Comparison of ENCODE assay signal across 9 cellular contexts in genomic region chr14:41606249-41607118, GRCh38. TPM values are rescaled to one million over a fixed set of nuclear protein-coding genes. Genes with fewer than 3 reads are reported as not detected.
DNase-seq lines count a peak whose midpoint lies in the region; ATAC-seq, FAIRE-seq and TF ChIP-seq lines count a peak whose summit lies in the region.
"Had no signal": no experiment of that assay in that cellular context is flagged by ENCODE, and none has a peak within 500 bp of the region (broad histone marks: within the 10 kb centered on the region; RNA-seq: fewer than 3 reads in every experiment).

TSS of gene LRFN5 (plus strand) at chr14:41606876.

- H3K9me3 Mint-ChIP-seq in Caco-2 (ENCODE audit: unreplicated experiment), result no peaks in the 10 kb centered on the region

- peaks cover 91% of the 10 kb centered on the region for H3K27me3 ChIP-seq in ACC112 (ENCODE audit: insufficient read depth, low read length)
- H3K27me3 ChIP-seq in PC-3 (ENCODE audit: low read length), result peaks cover 80% of the 10 kb centered on the region
- peaks cover 18 to 46% (median 35%) of the 10 kb centered on the region in 4 experiments for H3K27me3 ChIP-seq in H1 (replicated peaks in 1 of 4; ENCODE audit: control insufficient read depth in 3 of 4, extremely low read depth in 1 of 4, insufficient read depth in 3 of 4, low read length in 3 of 4)
- H3K27me3 ChIP-seq in mesendoderm (ENCODE audit: insufficient read depth, low read length, poor library complexity), result peaks cover 8% of the 10 kb centered on the region
- H3K27me3 ChIP-seq in upper lobe of left lung, result peaks cover 0 to 29% (median 4%) of the 10 kb centered on the region in 4 donors
- H3K27me3 ChIP-seq in Caco-2 (replicated peaks; ENCODE audit: control insufficient read depth, insufficient read depth, low read length), result no peaks in the 10 kb centered on the region

- POLR2A ChIA-PET in PC-3 (lab: Charles Lee; ENCODE audit: unreplicated experiment) (no interaction called here), H1 (lab: Charles Lee; ENCODE audit: partially characterized antibody) (interaction anchor here (0.7 to 2.1 kb wide), 3 partner anchors 10 to 307 kb away, joined by 3 to 4 read pairs (median 3); no protein-coding TSS in a partner anchor), Caco-2 (lab: Charles Lee) (no interaction called here)

- FAIRE-seq in H1 (lab: Jason Lieb, UNC), result no peak
- FAIRE-seq: colon had no signal

- H3K4me1 ChIP-seq in ACC112 (ENCODE audit: control insufficient read depth, insufficient read depth, low read length, unreplicated experiment), result no peaks in the 10 kb centered on the region
- H3K4me1 ChIP-seq in PC-3 (ENCODE audit: insufficient read depth, low read length), result no peaks in the 10 kb centered on the region
- H3K4me1 ChIP-seq in H1 (replicated peaks in 1 of 4; ENCODE audit: control insufficient read depth in 3 of 4, insufficient read depth in 4 of 4, low read length in 3 of 4), result peaks cover 0 to 18% (median 7%) of the 10 kb centered on the region in 4 experiments; a peak in 6 of 7 replicates
- H3K4me1 ChIP-seq in mesendoderm (ENCODE audit: control insufficient read depth, low read depth, low read length), result peaks cover 6% of the 10 kb centered on the region
- peaks cover 13 to 38% (median 30%) of the 10 kb centered on the region in 4 donors for H3K4me1 ChIP-seq in upper lobe of left lung
- no peaks in the 10 kb centered on the region for H3K4me1 ChIP-seq in Caco-2

- H3K79me2 ChIP-seq in ACC112 (ENCODE audit: control insufficient read depth, insufficient read depth, low read length, unreplicated experiment), result no peaks in the 10 kb centered on the region
- no peaks in the 10 kb centered on the region for H3K79me2 ChIP-seq in PC-3 (ENCODE audit: low read length)
- H3K79me2 ChIP-seq in H1 (ENCODE audit: control insufficient read depth in 1 of 2, insufficient read depth in 2 of 2, low read length in 2 of 2), result peaks cover 0 to 15% of the 10 kb centered on the region in 2 experiments; a peak in 2 of 4 replicates
- H3K79me2 ChIP-seq in mesendoderm (ENCODE audit: control insufficient read depth, insufficient read depth, low read length), result peaks cover 13% of the 10 kb centered on the region

- H3K56ac ChIP-seq in H1 (replicated peaks; ENCODE audit: insufficient read length, low read depth, low read length), result peak within 1 kb of the TSS; percentile 3
- H3K56ac ChIP-seq in mesendoderm (ENCODE audit: low read length), result peak within 1 kb of the TSS; percentile 92

- no peaks in the 10 kb centered on the region for H3K36me3 ChIP-seq in ACC112 (ENCODE audit: insufficient read depth, low read length)
- no peaks in the 10 kb centered on the region for H3K36me3 ChIP-seq in PC-3 (ENCODE audit: low read depth, low read length)
- no peaks in the 10 kb centered on the region for H3K36me3 ChIP-seq in H1 (ENCODE audit: control insufficient read depth in 2 of 4, insufficient read depth in 4 of 4, low read length in 3 of 4)
- H3K36me3 ChIP-seq in mesendoderm (ENCODE audit: control insufficient read depth, insufficient read depth, low read length), result no peaks in the 10 kb centered on the region
- H3K36me3 ChIP-seq in upper lobe of left lung, result no peaks in the 10 kb centered on the region
- H3K36me3 ChIP-seq in Caco-2 (ENCODE audit: control insufficient read depth, insufficient read depth, low read length), result no peaks in the 10 kb centered on the region

- H3K79me1 ChIP-seq in H1 (ENCODE audit: low read depth, low read length) (no peaks in the 10 kb centered on the region), mesendoderm (ENCODE audit: low read length) (no peaks in the 10 kb centered on the region)

- no peak within 1 kb of the TSS for H3K9ac ChIP-seq in PC-3 (ENCODE audit: low read length)
- peak within 1 kb of the TSS in 2 of 4 experiments; percentile 25 to 45; a peak in 2 of 7 replicates for H3K9ac ChIP-seq in H1 (replicated peaks in 1 of 4; ENCODE audit: extremely low read depth in 1 of 4, low read depth in 3 of 4, low read length in 3 of 4)
- peak within 1 kb of the TSS; percentile 93 for H3K9ac ChIP-seq in mesendoderm (ENCODE audit: low read length)

- TF ChIP-seq RAD21 in H1 (IDR thresholded peaks at IDR 0.05 in 1 of 2, conservative IDR thresholded peaks at IDR 0.05 in 1 of 2; ENCODE audit: low read depth in 2 of 2, low read length in 2 of 2), result no peak

- H3K23me2 ChIP-seq in H1 (ENCODE audit: low read depth, low read length), result peaks cover 44% of the 10 kb centered on the region

- H3K4ac ChIP-seq in H1 (replicated peaks; ENCODE audit: insufficient read length, low read depth, low read length) (no peak within 1 kb of the TSS), mesendoderm (ENCODE audit: low read depth, low read length) (peak within 1 kb of the TSS; percentile 38)

- H2AK5ac ChIP-seq in H1 (ENCODE audit: low read depth, low read length), result no peak within 1 kb of the TSS
- H2AK5ac ChIP-seq in mesendoderm (ENCODE audit: low read length), result no peak within 1 kb of the TSS

- H4K5ac ChIP-seq in H1 (ENCODE audit: insufficient read length, low read depth, low read length) (no peak within 1 kb of the TSS), mesendoderm (ENCODE audit: low read length) (no peak within 1 kb of the TSS)

- H3K4me2 ChIP-seq in PC-3 (ENCODE audit: low read length) (peak within 1 kb of the TSS; percentile 74), H1 (ENCODE audit: insufficient read depth in 1 of 2, low read depth in 2 of 2, low read length in 2 of 2) (peak within 1 kb of the TSS; percentile 95 to 100), mesendoderm (ENCODE audit: low read length) (peak within 1 kb of the TSS; percentile 98)

- H4K8ac ChIP-seq in H1 (ENCODE audit: extremely low read depth, insufficient read depth, low read length), result no peak within 1 kb of the TSS; the same call in 1 of the 2 replicates
- H4K8ac ChIP-seq in mesendoderm (ENCODE audit: low read depth, low read length), result no peak within 1 kb of the TSS

- H2BK120ac ChIP-seq in H1 (replicated peaks; ENCODE audit: low read depth, low read length) (no peak within 1 kb of the TSS), mesendoderm (ENCODE audit: low read depth, low read length) (no peak within 1 kb of the TSS)

- no peak within 1 kb of the TSS; the same call in 1 of the 2 replicates for H2BK20ac ChIP-seq in H1 (ENCODE audit: low read length)

- CTCF ChIA-PET in PC-3 (lab: Charles Lee) (interaction anchor here (0.5 kb wide), 1 partner anchor 514 kb away, joined by 5 read pairs; no protein-coding TSS in a partner anchor), H1 (lab: Charles Lee; ENCODE audit: partially characterized antibody) (interaction anchor here (1.1 to 3.1 kb wide), 4 partner anchors 12 to 1236 kb away, joined by 3 to 17 read pairs (median 3); no protein-coding TSS in a partner anchor), Caco-2 (lab: Charles Lee) (no interaction called here)

- H3K9me3 ChIP-seq in PC-3 (ENCODE audit: low read length) (no peaks in the 10 kb centered on the region), H1 (ENCODE audit: insufficient read depth in 2 of 2, low read depth in 1 of 2, low read length in 1 of 2) (no peaks in the 10 kb centered on the region), upper lobe of left lung (no peaks in the 10 kb centered on the region), Caco-2 (no peaks in the 10 kb centered on the region)

- no peaks in the 10 kb centered on the region for H4K20me1 ChIP-seq in PC-3 (ENCODE audit: low read length)
- H4K20me1 ChIP-seq in H1 (replicated peaks in 1 of 2; ENCODE audit: control insufficient read depth in 1 of 2, insufficient read depth in 2 of 2, low read length in 2 of 2), result peaks cover 1 to 3% of the 10 kb centered on the region in 2 experiments

- WGBS in H1 (ENCODE audit: extremely low coverage in 1 of 2, insufficient coverage in 1 of 2, insufficient read length in 1 of 2, insufficient replicate concordance in 2 of 2, low coverage in 1 of 2, low lambda C conversion rate in 2 of 2, missing lambda C conversion rate in 1 of 2), 2 experiments, result 1% methylated on average over 37 of the region's 75 CpGs; no CpG with 5 or more reads in 1 of the 2 experiments
- no CpG with 5 or more reads among the region's 75 CpGs for WGBS in mesendoderm (ENCODE audit: extremely low coverage, insufficient coverage, low lambda C conversion rate)
- 4 to 5% methylated on average over 25 to 46 of the region's 75 CpGs for WGBS in upper lobe of left lung, 2 donors

- H3K14ac ChIP-seq in H1 (ENCODE audit: insufficient read length), result no peak within 1 kb of the TSS

- TF ChIP-seq EP300 in H1 (IDR thresholded peaks at IDR 0.05; ENCODE audit: borderline replicate concordance in 1 of 2, low read depth in 2 of 2, low read length in 2 of 2), result no peak
- TF ChIP-seq EP300 in upper lobe of left lung (IDR thresholded peaks at IDR 0.05), result no peak

- peak within 1 kb of the TSS; percentile 82 for H4K91ac ChIP-seq in H1 (replicated peaks; ENCODE audit: insufficient read length, low read length)

- no peaks in the 10 kb centered on the region for H3F3A ChIP-seq in PC-3 (ENCODE audit: low read length, unreplicated experiment)

- no peaks in the 10 kb centered on the region for H3K27me3 Mint-ChIP-seq in Caco-2 (ENCODE audit: insufficient read depth, unreplicated experiment)

- H3K23ac ChIP-seq in H1 (ENCODE audit: insufficient read length) (no peak within 1 kb of the TSS), mesendoderm (ENCODE audit: low read length) (no peak within 1 kb of the TSS)

- no peaks in the 10 kb centered on the region for H3K4me1 Mint-ChIP-seq in Caco-2 (ENCODE audit: low read depth, unreplicated experiment)

- no peak within 1 kb of the TSS for H3K27ac Mint-ChIP-seq in Caco-2 (ENCODE audit: unreplicated experiment)

- no peaks in the 10 kb centered on the region for H3K9me2 ChIP-seq in PC-3 (replicated peaks; ENCODE audit: low read length)

- H3K18ac ChIP-seq in H1 (ENCODE audit: extremely low read depth, low read length), result peak within 1 kb of the TSS; percentile 89
- H3K18ac ChIP-seq in mesendoderm (ENCODE audit: low read length), result peak within 1 kb of the TSS; percentile 46

- TF ChIP-seq CTCF in GM20000 (IDR thresholded peaks at IDR 0.05; ENCODE audit: extremely low read depth, missing control alignments) (no peak), PC-3 (conservative IDR thresholded peaks at IDR 0.05; ENCODE audit: low read depth, low read length) (no peak), H1 (IDR thresholded peaks at IDR 0.05; ENCODE audit: control extremely low read depth in 1 of 3, insufficient read depth in 1 of 3, low read depth in 1 of 3, low read length in 3 of 3) (no peak), upper lobe of left lung (IDR thresholded peaks at IDR 0.05) (no peak), Caco-2 (IDR thresholded peaks at IDR 0.05; ENCODE audit: insufficient read depth in 1 of 2, low read depth in 1 of 2, low read length in 1 of 2, severe bottlenecking in 1 of 2, unreplicated experiment in 1 of 2) (no peak)

- H2AFZ ChIP-seq in ACC112 (ENCODE audit: low read length, unreplicated experiment), result no peak within 1 kb of the TSS
- peak within 1 kb of the TSS; percentile 57; the same call in 1 of the 2 replicates for H2AFZ ChIP-seq in PC-3 (ENCODE audit: low read length)
- H2AFZ ChIP-seq in H1 (ENCODE audit: low read length), result peak within 1 kb of the TSS; percentile 95

- H3K4me3 ChIP-seq in ACC112 (ENCODE audit: low read depth, low read length) (peak within 1 kb of the TSS; percentile 70), PC-3 (ENCODE audit: low read length) (peak within 1 kb of the TSS; percentile 59), H1 (ENCODE audit: extremely low read depth in 1 of 4, insufficient read depth in 2 of 4, low read depth in 3 of 4, low read length in 4 of 4) (peak within 1 kb of the TSS; percentile 74 to 89 (median 77)), mesendoderm (ENCODE audit: low read length) (peak within 1 kb of the TSS; percentile 87), upper lobe of left lung (peak within 1 kb of the TSS; percentile 18 to 67 (median 50)), Caco-2 (ENCODE audit: low read depth, low read length) (no peak within 1 kb of the TSS)

- peak within 1 kb of the TSS; percentile 78 for H2BK12ac ChIP-seq in H1 (ENCODE audit: low read depth, low read length)

- ATAC-seq in PC-3, result peak; percentile 22; the same call in 1 of the 2 replicates
- peak; percentile 7 to 81 for ATAC-seq in upper lobe of left lung (ENCODE audit: low FRiP score in 2 of 2)

- H3K4me3 Mint-ChIP-seq in Caco-2 (ENCODE audit: unreplicated experiment), result no peak within 1 kb of the TSS

- intact Hi-C loops in PC-3 (cut with micrococcal nuclease), result loop anchor here (5.0 kb wide), 1 partner anchor 661 kb away; no protein-coding TSS in a partner anchor
- intact Hi-C loops in Caco-2 (cut with micrococcal nuclease; ENCODE audit: unreplicated experiment), result no loop called here

- DNase-seq in GM20000 (ENCODE audit: low spot score), result peak; percentile 54
- DNase-seq in PC-3, result peak; percentile 12
- peak in 1 of 2 experiments; percentile 82 for DNase-seq in H1 (ENCODE audit: low read depth in 1 of 2, low spot score in 2 of 2)
- peak; percentile 80 for DNase-seq in mesendoderm
- peak in 1 of 2 donors; percentile 89 for DNase-seq in upper lobe of left lung
- no peak for DNase-seq in Caco-2
- no peak for DNase-seq in NCI-H1436 treated with DMSO at 0.1 percent for 48 hours (lab: John Stamatoyannopoulos, UW)

- BruUV-seq in PC-3 (replicated peaks; lab: Mats Ljungman, UMichigan) (no TSS peak), Caco-2 (replicated peaks; lab: Mats Ljungman, UMichigan) (no TSS peak)

- H2BK5ac ChIP-seq in H1 (ENCODE audit: low read depth, low read length) (peak within 1 kb of the TSS; percentile 89; the same call in 1 of the 2 replicates), mesendoderm (ENCODE audit: low read length) (peak within 1 kb of the TSS; percentile 58)

- TF ChIP-seq POLR2A in H1 (IDR thresholded peaks at IDR 0.05; ENCODE audit: control extremely low read depth in 1 of 2, low read depth in 2 of 2, low read length in 2 of 2) (no peak), upper lobe of left lung (IDR thresholded peaks at IDR 0.05) (no peak)

- H3K27ac ChIP-seq in ACC112 (ENCODE audit: low read depth, low read length) (no peak within 1 kb of the TSS), PC-3 (ENCODE audit: low read length) (no peak within 1 kb of the TSS), H1 (ENCODE audit: low read depth, low read length) (no peak within 1 kb of the TSS), mesendoderm (ENCODE audit: low read depth, low read length) (peak within 1 kb of the TSS; percentile 76), upper lobe of left lung (peak within 1 kb of the TSS; percentile 10 to 77 (median 62))

- H2BK15ac ChIP-seq in H1 (ENCODE audit: low read length) (peak within 1 kb of the TSS; percentile 75; the same call in 1 of the 2 replicates), mesendoderm (replicated peaks; ENCODE audit: low read depth) (peak within 1 kb of the TSS; percentile 9)

- no peaks in the 10 kb centered on the region for H3K36me3 Mint-ChIP-seq in Caco-2 (ENCODE audit: insufficient read depth, unreplicated experiment)

RNA-seq across cellular contexts. Expression of gene LRFN5, which starts in this region (rescaled TPM):
- total RNA-seq in PC-3 (2014; rRNA removed), result not detected in 2 replicates
- total RNA-seq in H1 (2021; fragmentation: NEBNext Ultra II Directional; extraction: Animal tissue kit (Norgen Biotek cat#: 25700)), result 4.7 and 5.4 TPM in 2 replicates
- 0.75 and 0.85 TPM in 2 replicates for polyA plus RNA-seq in H1 (2011; rRNA removed)
- polyA plus RNA-seq in H1 (2011; cell fraction: cytosol; rRNA removed), result 1.1 TPM
- polyA plus RNA-seq in H1 (2011; cell fraction: nucleus; rRNA removed), result 0.94 TPM
- polyA plus RNA-seq in H1 (2012, experiment 1 of 2), result 0.56 to 1.9 TPM (median 1.5 TPM) in 4 replicates
- 0.17 TPM for polyA plus RNA-seq in H1 (2012, experiment 2 of 2)
- polyA plus RNA-seq in H1 (2013, experiment 1 of 2), result 5.3 TPM
- 6.1 TPM for polyA plus RNA-seq in H1 (2013, experiment 2 of 2)
- polyA minus RNA-seq in H1 (2011; rRNA and poly(A)+ RNA removed), result 2.3 and 3.4 TPM in 2 replicates
- 1.5 TPM for polyA minus RNA-seq in H1 (2011; cell fraction: cytosol; rRNA and poly(A)+ RNA removed)
- polyA minus RNA-seq in H1 (2011; cell fraction: nucleus; rRNA and poly(A)+ RNA removed), result 12.1 TPM
- 10.5 TPM for polyA plus RNA-seq in mesendoderm (2013, experiment 1 of 2)
- polyA plus RNA-seq in mesendoderm (2013, experiment 2 of 2), result 9.9 TPM
- 1 to 10 TPM in 3 of 6 donors, under 1 TPM in 3; 0.30 to 3.1 (median 0.96) TPM for total RNA-seq in upper lobe of left lung
- total RNA-seq in Caco-2 (2022), result not detected in 2 replicates

Comparison
In these comparisons a context has a peak if more than half of its experiments do, and no peak if none do; other contexts are left out.
1. Peak in DNase-seq, ATAC-seq, H3K4me3 ChIP-seq and H3K4me2 ChIP-seq in PC-3; RNA of the gene not detected or under 1 TPM.
2. H3K27ac ChIP-seq: peak in mesendoderm (single experiment) and upper lobe of left lung (4 of 4); none in ACC112 (single experiment), PC-3 (single experiment) and H1 (single experiment).
3. DNase-seq: peak in GM20000 (single experiment) and mesendoderm (single experiment); none in Caco-2 (0 of 2) and NCI-H1436 treated with DMSO at 0.1 percent for 48 hours (single experiment).
4. Peak in every context shown above with its lines, with median percentiles within 50 percentile points of each other: H3K4me2 ChIP-seq.